1 cellular context compared by ENCODE assay signal in the genomic region with DNA sequence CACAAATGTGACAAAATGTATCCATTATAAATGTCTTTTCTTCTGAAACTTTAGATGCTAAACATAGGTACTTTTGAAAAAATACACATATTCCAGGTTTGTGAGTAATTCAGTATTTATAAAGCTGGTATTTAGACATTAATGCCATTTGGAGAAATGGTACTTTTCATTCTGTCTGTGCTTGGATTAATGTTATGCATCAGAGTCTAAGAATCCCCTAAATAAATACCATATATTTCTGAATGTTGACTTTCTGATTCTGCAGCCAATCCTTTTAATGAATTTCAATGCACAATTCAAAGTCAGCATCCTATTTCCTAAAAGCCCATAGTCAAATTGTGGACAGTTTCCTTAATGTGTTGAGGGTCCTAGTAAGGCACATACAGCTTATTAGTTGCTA.
TF ChIP-seq lines count a peak whose summit lies in the region.

No MANE protein-coding gene starts in this region.

TF ChIP-seq in A549, 52 proteins besides CTCF, POLR2A, EP300 and RAD21 (continued from another document):
- TF ChIP-seq, protein P1, sequence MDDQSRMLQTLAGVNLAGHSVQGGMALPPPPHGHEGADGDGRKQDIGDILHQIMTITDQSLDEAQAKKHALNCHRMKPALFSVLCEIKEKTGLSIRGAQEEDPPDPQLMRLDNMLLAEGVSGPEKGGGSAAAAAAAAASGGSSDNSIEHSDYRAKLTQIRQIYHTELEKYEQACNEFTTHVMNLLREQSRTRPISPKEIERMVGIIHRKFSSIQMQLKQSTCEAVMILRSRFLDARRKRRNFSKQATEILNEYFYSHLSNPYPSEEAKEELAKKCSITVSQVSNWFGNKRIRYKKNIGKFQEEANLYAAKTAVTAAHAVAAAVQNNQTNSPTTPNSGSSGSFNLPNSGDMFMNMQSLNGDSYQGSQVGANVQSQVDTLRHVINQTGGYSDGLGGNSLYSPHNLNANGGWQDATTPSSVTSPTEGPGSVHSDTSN (IDR thresholded peaks at IDR 0.05): no peak
- peak; percentile 72 for TF ChIP-seq JUNB (IDR thresholded peaks at IDR 0.05)
- TF ChIP-seq, protein P2, sequence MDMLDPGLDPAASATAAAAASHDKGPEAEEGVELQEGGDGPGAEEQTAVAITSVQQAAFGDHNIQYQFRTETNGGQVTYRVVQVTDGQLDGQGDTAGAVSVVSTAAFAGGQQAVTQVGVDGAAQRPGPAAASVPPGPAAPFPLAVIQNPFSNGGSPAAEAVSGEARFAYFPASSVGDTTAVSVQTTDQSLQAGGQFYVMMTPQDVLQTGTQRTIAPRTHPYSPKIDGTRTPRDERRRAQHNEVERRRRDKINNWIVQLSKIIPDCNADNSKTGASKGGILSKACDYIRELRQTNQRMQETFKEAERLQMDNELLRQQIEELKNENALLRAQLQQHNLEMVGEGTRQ (IDR thresholded peaks at IDR 0.05): no peak
- TF ChIP-seq FOSL2 (IDR thresholded peaks at IDR 0.05): no peak
- peak; percentile 63 for TF ChIP-seq FOSL2 (CRISPR knock-in tag; IDR thresholded peaks at IDR 0.05)
- no peak for TF ChIP-seq KDM5A (IDR thresholded peaks at IDR 0.05)
- no peak for TF ChIP-seq CBX8 (IDR thresholded peaks at IDR 0.05)
- no peak for TF ChIP-seq SMC3 (IDR thresholded peaks at IDR 0.05)
- 0 out of 4 replicates have a peak, but pooled peaks of 1 of the 2 experiments have one; percentile 10 for TF ChIP-seq CEBPB (IDR thresholded peaks at IDR 0.05)
- TF ChIP-seq ZFP36 (IDR thresholded peaks at IDR 0.05; ENCODE audit: borderline replicate concordance, partially characterized antibody): no peak
- TF ChIP-seq CBX2 (IDR thresholded peaks at IDR 0.05; ENCODE audit: borderline replicate concordance, low read depth): no peak
- TF ChIP-seq TP53 (CRISPR knock-in tag; IDR thresholded peaks at IDR 0.05): no peak
- peak; percentile 74 for TF ChIP-seq GATA3 (IDR thresholded peaks at IDR 0.05; ENCODE audit: borderline replicate concordance)
- TF ChIP-seq HDAC2 (IDR thresholded peaks at IDR 0.05): no peak
- TF ChIP-seq FOXS1 (CRISPR knock-in tag; IDR thresholded peaks at IDR 0.05): no peak; the same call in 1 of the 2 replicates
- TF ChIP-seq RNF2 (IDR thresholded peaks at IDR 0.05; ENCODE audit: borderline replicate concordance, low read depth): no peak
- TF ChIP-seq NR3C1 (IDR thresholded peaks at IDR 0.05): no peak
- TF ChIP-seq, protein P3, sequence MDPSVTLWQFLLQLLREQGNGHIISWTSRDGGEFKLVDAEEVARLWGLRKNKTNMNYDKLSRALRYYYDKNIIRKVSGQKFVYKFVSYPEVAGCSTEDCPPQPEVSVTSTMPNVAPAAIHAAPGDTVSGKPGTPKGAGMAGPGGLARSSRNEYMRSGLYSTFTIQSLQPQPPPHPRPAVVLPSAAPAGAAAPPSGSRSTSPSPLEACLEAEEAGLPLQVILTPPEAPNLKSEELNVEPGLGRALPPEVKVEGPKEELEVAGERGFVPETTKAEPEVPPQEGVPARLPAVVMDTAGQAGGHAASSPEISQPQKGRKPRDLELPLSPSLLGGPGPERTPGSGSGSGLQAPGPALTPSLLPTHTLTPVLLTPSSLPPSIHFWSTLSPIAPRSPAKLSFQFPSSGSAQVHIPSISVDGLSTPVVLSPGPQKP (IDR thresholded peaks at IDR 0.05; ENCODE audit: low read depth, low read length): no peak
- TF ChIP-seq, protein P4, sequence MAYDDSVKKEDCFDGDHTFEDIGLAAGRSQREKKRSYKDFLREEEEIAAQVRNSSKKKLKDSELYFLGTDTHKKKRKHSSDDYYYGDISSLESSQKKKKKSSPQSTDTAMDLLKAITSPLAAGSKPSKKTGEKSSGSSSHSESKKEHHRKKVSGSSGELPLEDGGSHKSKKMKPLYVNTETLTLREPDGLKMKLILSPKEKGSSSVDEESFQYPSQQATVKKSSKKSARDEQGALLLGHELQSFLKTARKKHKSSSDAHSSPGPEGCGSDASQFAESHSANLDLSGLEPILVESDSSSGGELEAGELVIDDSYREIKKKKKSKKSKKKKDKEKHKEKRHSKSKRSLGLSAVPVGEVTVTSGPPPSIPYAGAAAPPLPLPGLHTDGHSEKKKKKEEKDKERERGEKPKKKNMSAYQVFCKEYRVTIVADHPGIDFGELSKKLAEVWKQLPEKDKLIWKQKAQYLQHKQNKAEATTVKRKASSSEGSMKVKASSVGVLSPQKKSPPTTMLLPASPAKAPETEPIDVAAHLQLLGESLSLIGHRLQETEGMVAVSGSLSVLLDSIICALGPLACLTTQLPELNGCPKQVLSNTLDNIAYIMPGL (CRISPR knock-in tag; IDR thresholded peaks at IDR 0.05; ENCODE audit: borderline replicate concordance): no peak
- TF ChIP-seq EHMT2 (IDR thresholded peaks at IDR 0.05; ENCODE audit: low read depth): no peak
- TF ChIP-seq, protein P5, sequence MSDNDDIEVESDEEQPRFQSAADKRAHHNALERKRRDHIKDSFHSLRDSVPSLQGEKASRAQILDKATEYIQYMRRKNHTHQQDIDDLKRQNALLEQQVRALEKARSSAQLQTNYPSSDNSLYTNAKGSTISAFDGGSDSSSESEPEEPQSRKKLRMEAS (IDR thresholded peaks at IDR 0.05): 0 out of 2 replicates have a peak, but pooled peaks have one; percentile 17
- TF ChIP-seq ZSCAN20 (CRISPR knock-in tag; IDR thresholded peaks at IDR 0.05): no peak
- TF ChIP-seq MAFK (IDR thresholded peaks at IDR 0.05; ENCODE audit: partially characterized antibody): no peak
- no peak for TF ChIP-seq RARB (CRISPR knock-in tag; IDR thresholded peaks at IDR 0.05)
- no peak for TF ChIP-seq MAZ (IDR thresholded peaks at IDR 0.05; ENCODE audit: borderline replicate concordance, low read depth, low read length)
- TF ChIP-seq PHF8 (IDR thresholded peaks at IDR 0.05; ENCODE audit: borderline replicate concordance, low read depth): no peak
- TF ChIP-seq TFCP2L1 (CRISPR knock-in tag; IDR thresholded peaks at IDR 0.05): no peak
- no peak for TF ChIP-seq KDM1A (IDR thresholded peaks at IDR 0.05; ENCODE audit: low read depth)
